Comparison of ENCODE assay signal across 9 cellular contexts in genomic region chr2:222862068-222862914, GRCh38. TPM values are rescaled to one million over a fixed set of nuclear protein-coding genes. Genes with fewer than 3 reads are reported as not detected.
DNase-seq lines count a peak whose midpoint lies in the region; ATAC-seq and TF ChIP-seq lines count a peak whose summit lies in the region.
"Had no signal": no experiment of that assay in that cellular context is flagged by ENCODE, and none has a peak within 500 bp of the region (broad histone marks: within the 10 kb centered on the region; RNA-seq: fewer than 3 reads in every experiment).

No MANE protein-coding gene starts in this region.

- no peak overlapping the region for H3K4me3 Mint-ChIP-seq in chondrocyte (ENCODE audit: unreplicated experiment)
- H3K4me3 Mint-ChIP-seq: dendritic cell treated with granulocyte-macrophage colony-stimulating factor and Interleukin-4, amounts not matched to agents 40 ng/mL and 50 ng/mL, for 4 days had no signal

- no peak overlapping the region for H3K27ac Mint-ChIP-seq in chondrocyte (ENCODE audit: unreplicated experiment)
- H3K27ac Mint-ChIP-seq: dendritic cell treated with granulocyte-macrophage colony-stimulating factor and Interleukin-4, amounts not matched to agents 40 ng/mL and 50 ng/mL, for 4 days had no signal

- peaks cover 11% of the 10 kb centered on the region for H3K4me1 Mint-ChIP-seq in chondrocyte (ENCODE audit: low read depth)

- peak; percentile 18 for DNase-seq in NCI-H146 (lab: John Stamatoyannopoulos, UW)
- no peak for DNase-seq in NCI-H146 treated with DMSO at 0.1 percent for 48 hours (lab: John Stamatoyannopoulos, UW; ENCODE audit: unreplicated experiment)
- DNase-seq in NCI-H2107 treated with DMSO at 0.1 percent for 48 hours (lab: John Stamatoyannopoulos, UW; ENCODE audit: unreplicated experiment), result peak; percentile 28
- no peak for DNase-seq in chondrocyte (ENCODE audit: low spot score)
- DNase-seq in medulla oblongata (ENCODE audit: extremely low spot score), result peak; percentile 83
- no peak for DNase-seq in vagina (ENCODE audit: extremely low spot score in 2 of 2)

- no peaks in the 10 kb centered on the region for H3K36me3 ChIP-seq in vagina

- peak overlapping the region; percentile 95 for H3K27ac ChIP-seq in vagina

- H3K36me3 Mint-ChIP-seq in chondrocyte (ENCODE audit: low read depth), result no peaks in the 10 kb centered on the region

- H3K4me3 ChIP-seq in vagina, result peak overlapping the region; percentile 62 to 65

- H3K27me3 Mint-ChIP-seq in chondrocyte (ENCODE audit: low read depth), result no peaks in the 10 kb centered on the region
- H3K27me3 Mint-ChIP-seq: dendritic cell treated with granulocyte-macrophage colony-stimulating factor and Interleukin-4, amounts not matched to agents 40 ng/mL and 50 ng/mL, for 4 days had no signal

- H3K4me1 ChIP-seq in vagina, result peaks cover 54% of the 10 kb centered on the region

- TF ChIP-seq CTCF in chondrocyte (IDR thresholded peaks at IDR 0.05) (peak; percentile 77), vagina (IDR thresholded peaks at IDR 0.05) (no peak)

- no peaks in the 10 kb centered on the region for H3K27me3 ChIP-seq in vagina

- intact Hi-C loops in vagina (cut with DNase I), result no loop called here

- H3K9me3 Mint-ChIP-seq in chondrocyte (ENCODE audit: low read depth), result no peaks in the 10 kb centered on the region
- H3K9me3 Mint-ChIP-seq: dendritic cell treated with granulocyte-macrophage colony-stimulating factor and Interleukin-4, amounts not matched to agents 40 ng/mL and 50 ng/mL, for 4 days had no signal

- TF ChIP-seq POLR2A in vagina (IDR thresholded peaks at IDR 0.05), result no peak

- ATAC-seq in HG03565 (IDR thresholded peaks at IDR 0.05; ENCODE audit: unreplicated experiment) (no peak), GM19395 (IDR thresholded peaks at IDR 0.05; ENCODE audit: unreplicated experiment) (no peak)

- no peaks in the 10 kb centered on the region for H3K9me3 ChIP-seq in vagina

RNA-seq across cellular contexts. Expression of gene ACSL3, which starts 1.5 kb away (rescaled TPM):
- total RNA-seq in chondrocyte (88.4 to 115 TPM (median 107 TPM) in 3 replicates), vagina (60.4 TPM)

Comparison
In these comparisons a context has a peak if more than half of its experiments do, and no peak if none do; other contexts are left out.
1. DNase-seq: peak in NCI-H146 (single experiment), NCI-H2107 treated with DMSO at 0.1 percent for 48 hours (single experiment) and medulla oblongata (single experiment); none in NCI-H146 treated with DMSO at 0.1 percent for 48 hours (single experiment), chondrocyte (single experiment) and vagina (0 of 2).